In the genomic region with DNA sequence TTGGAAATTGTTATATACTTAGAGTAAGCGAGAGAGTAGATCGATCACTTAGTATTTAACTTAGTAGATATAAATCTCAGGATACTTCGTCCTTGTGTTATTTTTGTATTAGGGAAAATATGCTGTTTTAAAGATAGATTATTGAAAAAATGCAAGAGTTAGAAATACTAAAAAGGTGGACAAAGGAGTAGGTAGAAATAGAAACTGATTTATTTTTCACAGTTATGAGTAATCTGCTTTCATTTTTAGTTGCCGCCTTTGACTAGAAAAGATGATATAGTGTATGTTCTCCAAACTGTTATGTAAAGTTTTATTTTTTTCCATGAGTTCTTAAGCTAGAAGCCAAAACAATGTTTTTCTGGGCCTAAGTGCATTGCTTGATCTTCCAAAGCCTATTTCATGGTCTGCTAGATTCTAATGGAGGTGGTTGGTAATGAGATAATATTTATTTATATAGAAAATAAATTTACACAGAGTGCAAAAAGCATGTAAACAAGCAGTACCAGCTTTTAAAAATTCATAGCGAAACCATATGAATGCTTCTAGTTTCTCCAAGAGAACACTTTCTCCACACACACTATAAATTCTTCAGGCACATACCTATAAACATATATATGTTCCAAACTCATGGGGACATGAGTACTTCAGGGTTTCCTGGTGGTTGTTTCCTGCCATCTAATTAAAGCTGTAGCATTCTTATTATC, we compare ENCODE assay signal across 10 cellular contexts.
DNase-seq lines count a peak whose midpoint lies in the region; ATAC-seq and TF ChIP-seq lines count a peak whose summit lies in the region.
"Had no signal": no experiment of that assay in that cellular context is flagged by ENCODE, and none has a peak within 500 bp of the region (broad histone marks: within the 10 kb centered on the region; RNA-seq: fewer than 3 reads in every experiment).

No MANE protein-coding gene starts in this region.

- no peak for TF ChIP-seq EP300 in suprapubic skin (IDR thresholded peaks at IDR 0.05)

- no peak overlapping the region for H3K4me3 ChIP-seq in CD8-positive, alpha-beta memory T cell (ENCODE audit: low read length)
- no peak overlapping the region for H3K4me3 ChIP-seq in suprapubic skin

- DNase-seq in CD8-positive, alpha-beta memory T cell: no peak
- DNase-seq in naive thymus-derived CD8-positive, alpha-beta T cell: no peak
- DNase-seq in chondrocyte (ENCODE audit: low spot score) (no peak), suprapubic skin (ENCODE audit: low spot score in 2 of 2) (no peak), NK-92 (lab: John Stamatoyannopoulos, UW; ENCODE audit: unreplicated experiment) (no peak)
- DNase-seq: BE2C, kidney had no signal

- H3K36me3 Mint-ChIP-seq in CD8-positive, alpha-beta memory T cell: no peaks in the 10 kb centered on the region
- H3K36me3 Mint-ChIP-seq in activated T-helper 17 cell treated with anti-CD3 and anti-CD28 coated beads, Interleukin-2, amount 50 U/mL, for 72 hours (ENCODE audit: low read depth): no peaks in the 10 kb centered on the region
- H3K36me3 Mint-ChIP-seq in naive thymus-derived CD8-positive, alpha-beta T cell: no peaks in the 10 kb centered on the region
- H3K36me3 Mint-ChIP-seq in chondrocyte (ENCODE audit: low read depth): no peaks in the 10 kb centered on the region

- no peaks in the 10 kb centered on the region for H3K9me3 ChIP-seq in CD8-positive, alpha-beta memory T cell (ENCODE audit: low read length)
- H3K9me3 ChIP-seq in suprapubic skin: no peaks in the 10 kb centered on the region
- H3K9me3 ChIP-seq: BE2C had no signal

- H3K27me3 Mint-ChIP-seq in CD8-positive, alpha-beta memory T cell: no peaks in the 10 kb centered on the region
- no peaks in the 10 kb centered on the region for H3K27me3 Mint-ChIP-seq in activated T-helper 17 cell treated with anti-CD3 and anti-CD28 coated beads, Interleukin-2, amount 50 U/mL, for 72 hours
- peaks cover 0 to 3% (median 0%) of the 10 kb centered on the region in 5 donors for H3K27me3 Mint-ChIP-seq in naive thymus-derived CD8-positive, alpha-beta T cell
- H3K27me3 Mint-ChIP-seq in chondrocyte (ENCODE audit: low read depth): no peaks in the 10 kb centered on the region

- TF ChIP-seq POLR2A in suprapubic skin (IDR thresholded peaks at IDR 0.05): no peak

- H3K27ac ChIP-seq in CD8-positive, alpha-beta memory T cell (ENCODE audit: low read depth, low read length): no peak overlapping the region
- H3K27ac ChIP-seq in suprapubic skin: no peak overlapping the region

- peaks cover 0 to 1% (median 0%) of the 10 kb centered on the region in 5 donors for H3K9me3 Mint-ChIP-seq in CD8-positive, alpha-beta memory T cell
- no peaks in the 10 kb centered on the region for H3K9me3 Mint-ChIP-seq in activated T-helper 17 cell treated with anti-CD3 and anti-CD28 coated beads, Interleukin-2, amount 50 U/mL, for 72 hours
- no peaks in the 10 kb centered on the region for H3K9me3 Mint-ChIP-seq in naive thymus-derived CD8-positive, alpha-beta T cell
- H3K9me3 Mint-ChIP-seq in chondrocyte (ENCODE audit: low read depth): no peaks in the 10 kb centered on the region

- peak overlapping the region in 5 of 7 donors; percentile 28 to 68 (median 39) for H3K4me3 Mint-ChIP-seq in CD8-positive, alpha-beta memory T cell
- no peak overlapping the region for H3K4me3 Mint-ChIP-seq in activated T-helper 17 cell treated with anti-CD3 and anti-CD28 coated beads, Interleukin-2, amount 50 U/mL, for 72 hours
- no peak overlapping the region for H3K4me3 Mint-ChIP-seq in naive thymus-derived CD8-positive, alpha-beta T cell
- no peak overlapping the region for H3K4me3 Mint-ChIP-seq in chondrocyte (ENCODE audit: unreplicated experiment)

- H3K27ac Mint-ChIP-seq in CD8-positive, alpha-beta memory T cell: peak overlapping the region in 1 of 8 donors; percentile 61
- no peak overlapping the region for H3K27ac Mint-ChIP-seq in activated T-helper 17 cell treated with anti-CD3 and anti-CD28 coated beads, Interleukin-2, amount 50 U/mL, for 72 hours
- H3K27ac Mint-ChIP-seq in naive thymus-derived CD8-positive, alpha-beta T cell: no peak overlapping the region
- no peak overlapping the region for H3K27ac Mint-ChIP-seq in chondrocyte (ENCODE audit: unreplicated experiment)

- no peaks in the 10 kb centered on the region for H3K36me3 ChIP-seq in CD8-positive, alpha-beta memory T cell (ENCODE audit: insufficient read depth, low read length)
- no peaks in the 10 kb centered on the region for H3K36me3 ChIP-seq in suprapubic skin
- H3K36me3 ChIP-seq: BE2C had no signal

- CTCF ChIA-PET in CD8-positive, alpha-beta memory T cell (lab: Charles Lee): no interaction called here

- POLR2A ChIA-PET in CD8-positive, alpha-beta memory T cell (lab: Charles Lee): no interaction called here
- POLR2A ChIA-PET in naive thymus-derived CD8-positive, alpha-beta T cell (lab: Charles Lee): no interaction called here

- TF ChIP-seq CTCF in chondrocyte (IDR thresholded peaks at IDR 0.05): no peak
- no peak for TF ChIP-seq CTCF in suprapubic skin (IDR thresholded peaks at IDR 0.05)

- ATAC-seq in GM19324 (IDR thresholded peaks at IDR 0.05; ENCODE audit: low FRiP score, unreplicated experiment) (peak; percentile 56), HG02885 (IDR thresholded peaks at IDR 0.05; ENCODE audit: poor library complexity, unreplicated experiment) (peak; percentile 74)
- peak; percentile 65 for ATAC-seq in activated T-helper 17 cell treated with anti-CD3 and anti-CD28 coated beads, Interleukin-2, amount 50 U/mL, for 72 hours (replicated peaks)
- no peak for ATAC-seq in naive thymus-derived CD8-positive, alpha-beta T cell

- peaks cover 6 to 18% (median 12%) of the 10 kb centered on the region in 3 donors for H3K4me1 Mint-ChIP-seq in CD8-positive, alpha-beta memory T cell
- H3K4me1 Mint-ChIP-seq in activated T-helper 17 cell treated with anti-CD3 and anti-CD28 coated beads, Interleukin-2, amount 50 U/mL, for 72 hours: no peaks in the 10 kb centered on the region
- H3K4me1 Mint-ChIP-seq in naive thymus-derived CD8-positive, alpha-beta T cell: peaks cover 0 to 13% (median 0%) of the 10 kb centered on the region in 4 donors
- peaks cover 10% of the 10 kb centered on the region for H3K4me1 Mint-ChIP-seq in chondrocyte (ENCODE audit: low read depth)

- WGBS in suprapubic skin: 83% methylated on average over 5 of the region's 5 CpGs

- no peaks in the 10 kb centered on the region for H3K27me3 ChIP-seq in CD8-positive, alpha-beta memory T cell (ENCODE audit: insufficient read depth, low read length, poor library complexity, severe bottlenecking)
- H3K27me3 ChIP-seq in suprapubic skin: no peaks in the 10 kb centered on the region
- H3K27me3 ChIP-seq: BE2C had no signal

- H3K4me1 ChIP-seq in CD8-positive, alpha-beta memory T cell (ENCODE audit: insufficient read depth, low read length): no peaks in the 10 kb centered on the region
- peaks cover 4% of the 10 kb centered on the region for H3K4me1 ChIP-seq in suprapubic skin
- H3K4me1 ChIP-seq: BE2C had no signal

Comparison
In these comparisons a context has a peak if more than half of its experiments do, and no peak if none do; other contexts are left out.
1. H3K4me3 Mint-ChIP-seq: peak in CD8-positive, alpha-beta memory T cell (5 of 7); none in activated T-helper 17 cell treated with anti-CD3 and anti-CD28 coated beads, Interleukin-2, amount 50 U/mL, for 72 hours (single experiment), naive thymus-derived CD8-positive, alpha-beta T cell (0 of 10) and chondrocyte (single experiment).
2. ATAC-seq: peak in GM19324 (single experiment), HG02885 (single experiment) and activated T-helper 17 cell treated with anti-CD3 and anti-CD28 coated beads, Interleukin-2, amount 50 U/mL, for 72 hours (single experiment); none in naive thymus-derived CD8-positive, alpha-beta T cell (0 of 2).